Comparison of ENCODE assay signal across 16 cellular contexts in genomic region chr7:147136369-147136768, GRCh38.
A peak's percentile ranks its signal among the peaks of the same experiment; 100 is the strongest.
DNase-seq lines count a peak whose midpoint lies in the region; ATAC-seq and TF ChIP-seq lines count a peak whose summit lies in the region.
"Had no signal": no experiment of that assay in that cellular context is flagged by ENCODE, and none has a peak within 500 bp of the region (broad histone marks: within the 10 kb centered on the region; RNA-seq: fewer than 3 reads in every experiment).

No MANE protein-coding gene starts in this region.

- no peak overlapping the region for H3K4me2 ChIP-seq in neural progenitor cell

- H3K36me3 Mint-ChIP-seq in neural progenitor cell: no peaks in the 10 kb centered on the region
- H3K36me3 Mint-ChIP-seq: CD4-positive, alpha-beta memory T cell had no signal

- H3K36me3 ChIP-seq in neural progenitor cell (no peaks in the 10 kb centered on the region), testis (ENCODE audit: low read depth, missing control alignments) (no peaks in the 10 kb centered on the region), upper lobe of right lung (no peaks in the 10 kb centered on the region)

- H3K9me3 ChIP-seq in neural progenitor cell (ENCODE audit: low read depth): no peaks in the 10 kb centered on the region
- H3K9me3 ChIP-seq in testis: no peaks in the 10 kb centered on the region
- H3K9me3 ChIP-seq in upper lobe of right lung: no peaks in the 10 kb centered on the region

- no peaks in the 10 kb centered on the region for H3K4me1 ChIP-seq in neural progenitor cell
- no peaks in the 10 kb centered on the region for H3K4me1 ChIP-seq in testis
- H3K4me1 ChIP-seq in upper lobe of right lung: no peaks in the 10 kb centered on the region

- H3K27me3 Mint-ChIP-seq in neural progenitor cell (ENCODE audit: insufficient read depth, low read depth): no peaks in the 10 kb centered on the region
- H3K27me3 Mint-ChIP-seq: CD4-positive, alpha-beta memory T cell had no signal

- no peaks in the 10 kb centered on the region for H3F3A ChIP-seq in neural progenitor cell (ENCODE audit: low read depth)

- H3K79me2 ChIP-seq in neural progenitor cell (ENCODE audit: low read depth): no peaks in the 10 kb centered on the region

- no peak for TF ChIP-seq POLR2A in testis (IDR thresholded peaks at IDR 0.05)

- intact Hi-C loops in testis (cut with DNase I; ENCODE audit: low total_unique reads): no loop called here
- intact Hi-C loops in dorsolateral prefrontal cortex (cut with DNase I): no loop called here
- intact Hi-C loops in upper lobe of right lung (cut with DNase I): no loop called here

- H3K27me3 ChIP-seq in neural progenitor cell (no peaks in the 10 kb centered on the region), testis (no peaks in the 10 kb centered on the region), dorsolateral prefrontal cortex (no peaks in the 10 kb centered on the region), upper lobe of right lung (no peaks in the 10 kb centered on the region)

- no peak overlapping the region for H3K9ac ChIP-seq in neural progenitor cell
- H3K9ac ChIP-seq: GM23248 had no signal

- peak overlapping the region; percentile 21 for H2AFZ ChIP-seq in neural progenitor cell (replicated peaks)
- H2AFZ ChIP-seq: GM23248 had no signal

- no peaks in the 10 kb centered on the region for H3K9me3 Mint-ChIP-seq in neural progenitor cell

- WGBS in testis, 2 donors: 32 to 33% methylated on average over 1 of the region's 1 CpG

- H3K4me3 ChIP-seq in neural progenitor cell: no peak overlapping the region
- H3K4me3 ChIP-seq in testis: no peak overlapping the region
- H3K4me3 ChIP-seq in dorsolateral prefrontal cortex: no peak overlapping the region
- no peak overlapping the region for H3K4me3 ChIP-seq in upper lobe of right lung
- H3K4me3 ChIP-seq: GM23248 had no signal

- no peaks in the 10 kb centered on the region for H3K4me1 Mint-ChIP-seq in neural progenitor cell
- H3K4me1 Mint-ChIP-seq: CD4-positive, alpha-beta memory T cell had no signal

- no peaks in the 10 kb centered on the region for H4K20me1 ChIP-seq in neural progenitor cell (ENCODE audit: low read depth)

- ATAC-seq in upper lobe of right lung: no peak

- DNase-seq in left kidney (ENCODE audit: low read depth, low spot score) (peak; percentile 29), neural progenitor cell (ENCODE audit: low spot score) (no peak), testis (peak; percentile 44), dorsolateral prefrontal cortex (no peak), HPDE6-E6E7 (ENCODE audit: extremely low spot score) (no peak), upper lobe of right lung (no peak)
- DNase-seq: C1 segment of cervical spinal cord; Calu3; CD4-positive, alpha-beta memory T cell; COR-L47; DMS53; DMS79 treated with DMSO at 0.1 percent for 48 hours; GF-D8; GM23248; H7; HCEC 1CT had no signal

- H3K4me3 Mint-ChIP-seq in neural progenitor cell: no peak overlapping the region
- H3K4me3 Mint-ChIP-seq: CD4-positive, alpha-beta memory T cell had no signal

- no peak overlapping the region for H3K27ac ChIP-seq in neural progenitor cell
- no peak overlapping the region for H3K27ac ChIP-seq in testis
- H3K27ac ChIP-seq in dorsolateral prefrontal cortex: no peak overlapping the region
- no peak overlapping the region for H3K27ac ChIP-seq in upper lobe of right lung
- H3K27ac ChIP-seq: GM23248 had no signal

- TF ChIP-seq CTCF in neural progenitor cell (IDR thresholded peaks at IDR 0.05) (no peak), testis (IDR thresholded peaks at IDR 0.05) (no peak), dorsolateral prefrontal cortex (IDR thresholded peaks at IDR 0.05 in 54 of 56, conservative IDR thresholded peaks at IDR 0.05 in 2 of 56; ENCODE audit: low read depth in 1 of 56, partially characterized antibody in 56 of 56) (no peak), upper lobe of right lung (IDR thresholded peaks at IDR 0.05) (no peak)

- H3K27ac Mint-ChIP-seq in neural progenitor cell: no peak overlapping the region
- H3K27ac Mint-ChIP-seq: CD4-positive, alpha-beta memory T cell had no signal

Comparison
In these comparisons a context has a peak if more than half of its experiments do, and no peak if none do; other contexts are left out.
1. DNase-seq: peak in left kidney (single experiment) and testis (single experiment); none in neural progenitor cell (single experiment), dorsolateral prefrontal cortex (0 of 10), HPDE6-E6E7 (single experiment) and upper lobe of right lung (single experiment).